Comparison of ENCODE assay signal across 2 cellular contexts in the genomic region with DNA sequence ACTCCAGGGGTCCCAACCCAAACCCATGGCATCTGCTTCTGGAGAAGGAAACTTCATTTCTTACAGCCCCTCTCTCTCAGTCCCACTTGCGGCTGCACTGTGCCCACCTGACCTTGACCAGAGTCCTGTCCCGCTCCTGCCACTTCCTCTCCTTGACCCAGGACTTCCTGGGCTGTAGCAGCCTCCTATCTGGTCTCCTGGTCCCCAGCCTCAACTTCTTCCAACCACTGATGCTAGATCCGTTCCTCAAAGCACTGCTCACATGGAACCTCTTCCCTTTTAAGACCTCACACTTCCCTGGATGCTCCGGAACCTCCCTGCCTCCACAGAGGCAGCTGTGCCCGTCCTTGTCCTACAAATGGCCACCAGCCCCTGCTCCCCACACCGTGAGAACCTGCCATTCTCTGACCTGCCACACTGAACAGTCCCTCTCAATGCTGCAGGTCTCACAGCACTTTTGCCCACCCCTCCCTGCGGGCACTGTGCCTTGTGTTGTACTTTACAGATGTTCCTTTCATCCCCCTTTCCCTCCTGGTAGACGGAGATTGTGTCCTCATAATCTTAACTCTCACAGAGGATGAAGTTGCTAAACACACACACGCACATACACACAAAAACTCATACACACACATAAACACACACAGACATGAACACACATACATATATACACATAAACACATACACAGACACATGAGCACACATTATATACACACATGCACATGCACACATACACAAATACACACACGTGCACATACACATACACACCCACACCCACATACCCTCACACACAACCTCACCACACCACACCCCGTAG.
TF ChIP-seq lines count a peak whose summit lies in the region.

No MANE protein-coding gene starts in this region.

TF ChIP-seq in A549, 52 proteins besides CTCF, POLR2A, EP300 and RAD21:
- no peak for TF ChIP-seq SMC3 (IDR thresholded peaks at IDR 0.05)
- TF ChIP-seq RFX5 (IDR thresholded peaks at IDR 0.05), result no peak
- TF ChIP-seq CBX8 (IDR thresholded peaks at IDR 0.05), result no peak
- TF ChIP-seq, protein P1, sequence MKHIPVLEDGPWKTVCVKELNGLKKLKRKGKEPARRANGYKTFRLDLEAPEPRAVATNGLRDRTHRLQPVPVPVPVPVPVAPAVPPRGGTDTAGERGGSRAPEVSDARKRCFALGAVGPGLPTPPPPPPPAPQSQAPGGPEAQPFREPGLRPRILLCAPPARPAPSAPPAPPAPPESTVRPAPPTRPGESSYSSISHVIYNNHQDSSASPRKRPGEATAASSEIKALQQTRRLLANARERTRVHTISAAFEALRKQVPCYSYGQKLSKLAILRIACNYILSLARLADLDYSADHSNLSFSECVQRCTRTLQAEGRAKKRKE (CRISPR knock-in tag; IDR thresholded peaks at IDR 0.05; ENCODE audit: low read depth), result no peak
- no peak for TF ChIP-seq FOSL2 (IDR thresholded peaks at IDR 0.05)
- TF ChIP-seq FOSL2 (CRISPR knock-in tag; IDR thresholded peaks at IDR 0.05), result no peak
- TF ChIP-seq, protein P2, sequence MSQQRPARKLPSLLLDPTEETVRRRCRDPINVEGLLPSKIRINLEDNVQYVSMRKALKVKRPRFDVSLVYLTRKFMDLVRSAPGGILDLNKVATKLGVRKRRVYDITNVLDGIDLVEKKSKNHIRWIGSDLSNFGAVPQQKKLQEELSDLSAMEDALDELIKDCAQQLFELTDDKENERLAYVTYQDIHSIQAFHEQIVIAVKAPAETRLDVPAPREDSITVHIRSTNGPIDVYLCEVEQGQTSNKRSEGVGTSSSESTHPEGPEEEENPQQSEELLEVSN (IDR thresholded peaks at IDR 0.05; ENCODE audit: borderline replicate concordance, low read depth), result no peak
- no peak for TF ChIP-seq RNF2 (IDR thresholded peaks at IDR 0.05; ENCODE audit: borderline replicate concordance, low read depth)
- TF ChIP-seq POLR2AphosphoS2 (conservative IDR thresholded peaks at IDR 0.05; ENCODE audit: low read length), result no peak
- TF ChIP-seq PHF8 (IDR thresholded peaks at IDR 0.05; ENCODE audit: borderline replicate concordance, low read depth), result no peak
- TF ChIP-seq USF2 (IDR thresholded peaks at IDR 0.05), result no peak
- no peak for TF ChIP-seq RCOR1 (IDR thresholded peaks at IDR 0.05; ENCODE audit: low read depth, low read length)
- TF ChIP-seq HOXB13 (CRISPR knock-in tag; IDR thresholded peaks at IDR 0.05; ENCODE audit: low read depth), result no peak

TF ChIP-seq in H1, 55 proteins besides CTCF, POLR2A, EP300 and RAD21:
- TF ChIP-seq HDAC6 (IDR thresholded peaks at IDR 0.05; ENCODE audit: low read depth, low read length) (no peak), ATF2 (IDR thresholded peaks at IDR 0.05; ENCODE audit: low read length) (no peak), RXRA (IDR thresholded peaks at IDR 0.05; ENCODE audit: insufficient read depth, low read depth, low read length) (no peak)
TF ChIP-seq in H1: peak in this region for 0.
